ENCODE assay signal across 8 cellular contexts in genomic region chr9:83817356-83818278, GRCh38. TPM values are rescaled to one million over a fixed set of nuclear protein-coding genes. Genes with fewer than 3 reads are reported as not detected.
DNase-seq lines count a peak whose midpoint lies in the region; ATAC-seq and TF ChIP-seq lines count a peak whose summit lies in the region.
"Not testable (repeated sequence)": the region's sequence is repeated elsewhere in the genome, so short reads cannot be mapped to it uniquely, and the experiment has no call there.

Gene GKAP1 (minus strand): TSS chr9:83817769. CDS start chr9:83806517, 11,252 bp downstream.

- ATAC-seq in GM21786 (IDR thresholded peaks at IDR 0.05; ENCODE audit: unreplicated experiment), result peak; percentile 75

- not testable (repeated sequence) for H3K9me3 ChIP-seq in Karpas-422 (ENCODE audit: low read length)

- not testable (repeated sequence) for H3K27ac ChIP-seq in Karpas-422 (ENCODE audit: low read length)

- not testable (repeated sequence) for H3K36me3 ChIP-seq in Karpas-422 (ENCODE audit: insufficient read depth, low read length)

- H3K27ac Mint-ChIP-seq in nephron progenitor cell, result peak within 1 kb of the TSS; percentile 9

- H3K4me3 Mint-ChIP-seq in nephron progenitor cell, result peak within 1 kb of the TSS; percentile 93

- not testable (repeated sequence) for H3K4me1 Mint-ChIP-seq in nephron progenitor cell

- peak within 1 kb of the TSS; percentile 90 for H3K4me2 ChIP-seq in Karpas-422 (ENCODE audit: low read depth, low read length, poor library complexity, severe bottlenecking)

- peaks cover 22% of the 10 kb centered on the region for H3K27me3 Mint-ChIP-seq in nephron progenitor cell (ENCODE audit: low read depth, poor library complexity)

- DNase-seq in Daoy (ENCODE audit: low read depth) (peak; percentile 83), Karpas-422 (peak; percentile 89), SHP77 (lab: John Stamatoyannopoulos, UW) (peak; percentile 22 to 55), fibroblast of villous mesenchyme (ENCODE audit: low read depth) (peak; percentile 71), nephron progenitor cell (peak; percentile 84)
- DNase-seq in activated effector memory CD4-positive, alpha-beta T cell treated with anti-CD3 and anti-CD28 coated beads, Interleukin-2, amount 50 U/mL, for 16 hours, result peak; percentile 93
- peak; percentile 79 to 91 (median 86) for DNase-seq in stimulated activated naive CD4-positive, alpha-beta T cell (lab: John Stamatoyannopoulos, UW)

- H3K4me1 ChIP-seq in Karpas-422 (ENCODE audit: low read length), result not testable (repeated sequence)

- not testable (repeated sequence) for H3K79me2 ChIP-seq in Karpas-422 (ENCODE audit: low read length)

- H3K27me3 ChIP-seq in Karpas-422 (ENCODE audit: low read length), result not testable (repeated sequence)

- peak within 1 kb of the TSS; percentile 75 for H3K9ac ChIP-seq in Karpas-422 (ENCODE audit: low read length)

- H3K9me2 ChIP-seq in Karpas-422 (replicated peaks; ENCODE audit: insufficient read depth, low read length), result not testable (repeated sequence)

- H3K9me3 Mint-ChIP-seq in nephron progenitor cell, result not testable (repeated sequence)

- not testable (repeated sequence) for TF ChIP-seq CTCF in fibroblast of villous mesenchyme (IDR thresholded peaks at IDR 0.05; ENCODE audit: insufficient read depth, low read depth, low read length); nephron progenitor cell (IDR thresholded peaks at IDR 0.05)

- not testable (repeated sequence) for H3K36me3 Mint-ChIP-seq in nephron progenitor cell (ENCODE audit: low read depth)

- peak within 1 kb of the TSS; percentile 66; the same call in 1 of the 2 replicates for H2AFZ ChIP-seq in Karpas-422 (ENCODE audit: low read length)

- H3K4me3 ChIP-seq in Karpas-422 (ENCODE audit: low read length), result peak within 1 kb of the TSS; percentile 75
- peak within 1 kb of the TSS; percentile 61 for H3K4me3 ChIP-seq in fibroblast of villous mesenchyme (ENCODE audit: low read depth, low read length)

- H4K20me1 ChIP-seq in Karpas-422 (ENCODE audit: insufficient read depth, low read depth, low read length), result not testable (repeated sequence)

RNA-seq across cellular contexts. Expression of gene GKAP1, which starts in this region (rescaled TPM):
- total RNA-seq in Daoy (2014; rRNA removed; shearing (Covaris generic)), result 5.0 and 10.7 TPM in 2 replicates
- 5.8 and 13.4 TPM in 2 replicates for total RNA-seq in Karpas-422 (2014; rRNA removed; shearing (Covaris generic); ENCODE audit: low replicate concordance)
- 0.97 and 2.2 TPM in 2 replicates for total RNA-seq in fibroblast of villous mesenchyme

Comparison
In these comparisons a context has a peak if more than half of its experiments do, and no peak if none do; other contexts are left out.
1. DNase-seq: peak in every context shown above with its lines; median percentile 93 in activated effector memory CD4-positive, alpha-beta T cell treated with anti-CD3 and anti-CD28 coated beads, Interleukin-2, amount 50 U/mL, for 16 hours; 89 in Karpas-422; 86 in stimulated activated naive CD4-positive, alpha-beta T cell; 84 in nephron progenitor cell; 83 in Daoy; 71 in fibroblast of villous mesenchyme; 38 in SHP77.